In the genomic region with DNA sequence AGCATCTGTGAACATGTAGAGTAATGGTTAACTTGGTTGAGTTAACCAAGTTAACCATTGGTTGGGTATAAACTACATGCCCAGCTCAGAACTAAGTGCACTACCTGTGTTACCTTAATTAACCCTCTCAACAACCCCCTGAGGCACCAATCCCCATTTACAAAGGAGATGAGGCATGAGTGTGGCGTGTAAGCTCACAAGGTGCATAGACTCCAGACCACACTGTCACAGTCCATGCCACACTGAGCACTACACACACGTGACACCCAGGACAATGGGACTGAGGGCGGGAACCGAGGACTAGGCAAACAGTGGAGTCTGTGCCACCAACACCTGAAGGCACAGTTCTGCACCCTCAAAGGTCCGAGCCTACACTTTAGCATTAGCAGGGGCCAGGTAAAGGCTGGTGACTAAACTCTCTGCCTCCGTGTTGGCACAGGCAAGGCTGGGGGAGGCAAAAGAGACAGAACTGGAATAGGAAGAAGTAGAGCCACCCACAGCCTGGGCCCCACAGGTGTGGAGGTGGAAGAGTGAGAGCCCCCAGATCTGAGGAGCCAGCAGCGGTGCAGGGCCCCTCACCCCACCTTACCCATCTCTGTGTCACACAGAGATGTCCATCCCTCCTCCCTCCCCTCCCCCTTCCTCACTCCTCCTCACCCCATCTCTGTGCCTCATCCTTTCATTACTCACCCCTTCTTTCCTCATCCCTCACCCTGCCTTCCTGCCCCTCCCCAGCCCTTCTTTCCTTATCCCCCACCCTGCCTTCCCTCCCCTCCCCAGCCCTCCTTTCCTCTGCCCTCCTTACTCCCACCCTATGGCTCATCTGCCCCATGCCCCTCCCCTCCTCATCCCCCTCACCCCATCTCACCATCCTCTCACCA, we compare ENCODE assay signal across 1 cellular context.
TF ChIP-seq lines count a peak whose summit lies in the region.

No MANE protein-coding gene starts in this region.

TF ChIP-seq in H1, 55 proteins besides CTCF, POLR2A, EP300 and RAD21:
- TF ChIP-seq TAF7 (optimal IDR thresholded peaks at IDR 0.05; ENCODE audit: borderline replicate concordance, low read depth, low read length) (no peak), ATF3 (IDR thresholded peaks at IDR 0.05; ENCODE audit: insufficient read depth, low read depth, low read length) (no peak), RFX5 (IDR thresholded peaks at IDR 0.05; ENCODE audit: borderline replicate concordance, low read depth, low read length) (no peak), NRF1 (IDR thresholded peaks at IDR 0.05; ENCODE audit: low read depth, low read length) (no peak), SIN3A (conservative IDR thresholded peaks at IDR 0.05 in 1 of 2, IDR thresholded peaks at IDR 0.05 in 1 of 2; ENCODE audit: low read depth in 1 of 2, low read length in 2 of 2) (no peak), POLR2AphosphoS5 (IDR thresholded peaks at IDR 0.05; ENCODE audit: low read depth, low read length) (no peak), POU5F1 (IDR thresholded peaks at IDR 0.05; ENCODE audit: low read depth, low read length) (no peak), KDM1A (IDR thresholded peaks at IDR 0.05; ENCODE audit: borderline replicate concordance, low read length) (no peak), TEAD4 (IDR thresholded peaks at IDR 0.05; ENCODE audit: low read depth, low read length) (no peak), ZNF274 (IDR thresholded peaks at IDR 0.05; ENCODE audit: borderline replicate concordance, extremely low read depth, low read length) (no peak), USF2 (IDR thresholded peaks at IDR 0.05; ENCODE audit: low read length) (no peak), TCF12 (IDR thresholded peaks at IDR 0.05; ENCODE audit: low read depth, low read length) (no peak), ASH2L (IDR thresholded peaks at IDR 0.05; ENCODE audit: low read length) (no peak), CREB1 (IDR thresholded peaks at IDR 0.05) (no peak), EZH2 (IDR thresholded peaks at IDR 0.05; ENCODE audit: low read depth, low read length, severe bottlenecking) (no peak), SAP30 (IDR thresholded peaks at IDR 0.05; ENCODE audit: insufficient read depth, insufficient replicate concordance, low read length) (no peak)
TF ChIP-seq in H1: peak in this region for 0.
